In the genomic region with DNA sequence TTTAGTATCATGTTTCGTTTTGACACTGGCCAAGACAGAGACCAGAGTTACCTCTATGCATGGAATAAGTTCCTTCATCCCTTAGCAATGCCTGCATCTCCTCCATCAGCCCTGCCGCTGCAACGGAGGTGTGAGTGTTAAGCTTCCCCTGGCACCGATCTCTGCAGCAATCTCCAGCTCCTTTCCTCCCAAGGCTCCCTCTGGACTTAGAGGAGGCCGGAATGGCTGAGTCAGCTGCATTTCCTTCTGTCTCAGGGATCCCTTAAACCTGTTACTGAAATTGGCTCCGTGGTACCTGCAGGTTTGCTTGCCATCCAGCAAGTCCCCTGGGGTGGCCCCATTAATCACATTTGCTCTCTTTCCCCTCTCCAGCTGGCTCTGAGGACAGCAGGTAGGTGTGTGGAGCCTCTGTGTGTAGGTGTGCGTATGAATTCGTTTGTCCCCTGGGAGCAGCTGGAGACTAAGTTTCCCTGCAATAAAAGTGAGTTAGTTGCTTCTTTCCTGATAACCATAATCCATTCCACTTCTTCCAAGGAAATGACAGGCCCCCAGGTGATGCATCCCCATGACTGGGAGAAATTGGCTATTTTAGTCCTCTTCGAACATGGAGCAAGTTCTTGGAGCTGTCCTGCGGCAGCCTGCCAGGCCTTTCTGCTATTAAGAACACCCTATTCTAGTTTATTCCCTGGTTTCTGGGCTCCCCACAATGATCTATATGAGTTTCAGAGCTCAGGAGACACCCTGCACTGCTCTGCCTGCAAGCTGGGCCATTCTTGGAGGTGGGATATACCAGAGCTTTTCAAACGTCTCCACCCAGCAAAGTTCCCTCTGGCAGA, we compare ENCODE assay signal across 16 cellular contexts.
DNase-seq lines count a peak whose midpoint lies in the region; ATAC-seq and TF ChIP-seq lines count a peak whose summit lies in the region.
"Had no signal": no experiment of that assay in that cellular context is flagged by ENCODE, and none has a peak within 500 bp of the region (broad histone marks: within the 10 kb centered on the region; RNA-seq: fewer than 3 reads in every experiment).

No MANE protein-coding gene starts in this region.

- ATAC-seq in sciatic nerve (no peak), HG03378 (IDR thresholded peaks at IDR 0.05; ENCODE audit: unreplicated experiment) (no peak)
- ATAC-seq: stimulated activated memory B cell treated with anti-CD40 and anti-IgM and Interleukin-4, amounts not matched to agents 10 μg/mL and 1 μg/mL and 100 μg/mL, for 72 hours; T-cell had no signal

- intact Hi-C loops in sciatic nerve (cut with DNase I): no loop called here

- DNase-seq in NCI-H1436 (lab: John Stamatoyannopoulos, UW) (peak; percentile 53), NCI-H1436 treated with DMSO at 0.1 percent for 48 hours (lab: John Stamatoyannopoulos, UW) (no peak), LHCN-M2 (ENCODE audit: low read depth) (peak; percentile 11), NCI-H69 (lab: John Stamatoyannopoulos, UW) (peak; percentile 97), iPS-NIHi7 (ENCODE audit: extremely low spot score) (peak; percentile 29), erythroblast (lab: John Stamatoyannopoulos, UW) (no peak), sciatic nerve (ENCODE audit: low spot score) (no peak)
- DNase-seq: activated CD4-positive, CD25-positive, alpha-beta regulatory T cell; anterior cingulate cortex; cortex of kidney; MM.1S; small intestine; T-cell; trophoblast cell had no signal

- no peak for TF ChIP-seq POLR2A in erythroblast (IDR thresholded peaks at IDR 0.05; ENCODE audit: low read length)

Comparison
In these comparisons a context has a peak if more than half of its experiments do, and no peak if none do; other contexts are left out.
1. DNase-seq: peak in NCI-H1436 (single experiment), LHCN-M2 (single experiment), NCI-H69 (single experiment) and iPS-NIHi7 (single experiment); none in NCI-H1436 treated with DMSO at 0.1 percent for 48 hours (single experiment), erythroblast (0 of 2) and sciatic nerve (single experiment).